9 cellular contexts compared by ENCODE assay signal in the genomic region with DNA sequence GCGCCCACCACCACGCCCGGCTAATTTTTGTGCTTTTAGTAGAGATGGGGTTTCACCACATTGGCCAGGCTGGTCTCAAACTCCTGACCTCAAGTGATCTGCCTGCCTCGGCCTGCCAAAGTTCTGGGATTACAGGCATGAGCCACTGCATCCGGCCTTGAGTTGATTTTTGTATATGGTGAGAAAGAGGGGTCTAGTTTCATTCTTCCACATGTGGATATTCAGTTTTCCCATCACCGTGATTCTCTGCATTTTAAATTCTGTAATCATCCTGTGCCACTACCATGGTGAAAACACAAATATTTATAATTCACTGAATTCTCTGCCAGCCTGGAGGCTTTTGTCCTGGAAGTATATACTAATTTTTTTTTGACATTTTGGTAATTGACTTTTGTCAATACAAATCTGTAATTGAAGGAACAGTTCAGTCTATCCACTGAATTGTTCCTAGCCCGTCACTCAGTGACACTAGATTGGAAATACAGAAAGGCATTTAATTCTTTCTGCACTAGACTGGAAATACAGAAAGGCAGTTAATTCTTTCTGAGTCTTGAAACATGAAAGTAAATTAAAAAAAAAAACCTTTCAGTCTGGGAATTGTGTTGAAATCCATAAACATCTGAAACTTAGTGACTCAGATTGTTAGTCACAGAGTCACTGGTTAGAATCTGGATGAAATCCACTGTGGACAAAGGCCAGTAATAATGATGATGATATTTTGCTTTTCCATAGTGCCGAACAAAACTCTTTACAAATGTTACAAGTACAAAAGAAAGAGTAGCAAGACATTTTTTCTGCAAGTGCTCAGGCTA. TPM values are rescaled to one million over a fixed set of nuclear protein-coding genes. Genes with fewer than 3 reads are reported as not detected.
A peak's percentile ranks its signal among the peaks of the same experiment; 100 is the strongest.
DNase-seq lines count a peak whose midpoint lies in the region; ATAC-seq and TF ChIP-seq lines count a peak whose summit lies in the region.
"Had no signal": no experiment of that assay in that cellular context is flagged by ENCODE, and none has a peak within 500 bp of the region (broad histone marks: within the 10 kb centered on the region; RNA-seq: fewer than 3 reads in every experiment).

No MANE protein-coding gene starts in this region.

- H3K4me1 Mint-ChIP-seq in neural crest cell (peaks cover 37% of the 10 kb centered on the region), Caco-2 (ENCODE audit: low read depth, unreplicated experiment) (peaks cover 12% of the 10 kb centered on the region)
- peaks cover 8 to 11% of the 10 kb centered on the region in 2 donors for H3K4me1 Mint-ChIP-seq in effector memory CD8-positive, alpha-beta T cell (ENCODE audit: low read depth in 2 of 2)

- CTCF ChIA-PET in Caco-2 (lab: Charles Lee), result no interaction called here

- H3K36me3 ChIP-seq in RWPE2 (ENCODE audit: low read depth), result no peaks in the 10 kb centered on the region
- no peaks in the 10 kb centered on the region for H3K36me3 ChIP-seq in Caco-2 (ENCODE audit: control insufficient read depth, insufficient read depth, low read length)

- H3K27me3 Mint-ChIP-seq in neural crest cell (ENCODE audit: low read depth) (no peaks in the 10 kb centered on the region), Caco-2 (ENCODE audit: insufficient read depth, unreplicated experiment) (no peaks in the 10 kb centered on the region)
- no peaks in the 10 kb centered on the region for H3K27me3 Mint-ChIP-seq in effector memory CD8-positive, alpha-beta T cell

- H3K9me3 ChIP-seq in RWPE2 (ENCODE audit: severe bottlenecking), result no peaks in the 10 kb centered on the region
- H3K9me3 ChIP-seq in Caco-2, result no peaks in the 10 kb centered on the region

- no peak for TF ChIP-seq CTCF in RWPE2 (IDR thresholded peaks at IDR 0.05; ENCODE audit: poor library complexity, severe bottlenecking)
- TF ChIP-seq CTCF in neural crest cell (conservative IDR thresholded peaks at IDR 0.05), result no peak
- no peak for TF ChIP-seq CTCF in Caco-2 (IDR thresholded peaks at IDR 0.05; ENCODE audit: insufficient read depth in 1 of 2, low read depth in 1 of 2, low read length in 1 of 2, severe bottlenecking in 1 of 2, unreplicated experiment in 1 of 2)

- ATAC-seq in RWPE2 (ENCODE audit: low read depth), result peak; percentile 54
- ATAC-seq in effector memory CD8-positive, alpha-beta T cell (replicated peaks), result no peak

- H3K36me3 Mint-ChIP-seq in neural crest cell (ENCODE audit: low read depth) (no peaks in the 10 kb centered on the region), Caco-2 (ENCODE audit: insufficient read depth, unreplicated experiment) (peaks cover 7% of the 10 kb centered on the region)
- H3K36me3 Mint-ChIP-seq in effector memory CD8-positive, alpha-beta T cell (ENCODE audit: insufficient read depth), result no peaks in the 10 kb centered on the region

- intact Hi-C loops in Caco-2 (cut with micrococcal nuclease; ENCODE audit: unreplicated experiment), result no loop called here

- DNase-seq in ACHN (peak; percentile 44), RWPE2 (ENCODE audit: low spot score) (no peak), fibroblast of gingiva (ENCODE audit: low read depth) (peak; percentile 94), neural crest cell (ENCODE audit: low read depth, low spot score) (no peak), midbrain (lab: John Stamatoyannopoulos, UW) (no peak), NCI-H2171 treated with DMSO at 0.1 percent for 48 hours (lab: John Stamatoyannopoulos, UW) (no peak), Caco-2 (no peak)
- no peak for DNase-seq in effector memory CD8-positive, alpha-beta T cell

- H3K4me3 ChIP-seq in RWPE2 (ENCODE audit: severe bottlenecking) (no peak overlapping the region), Caco-2 (ENCODE audit: low read depth, low read length) (no peak overlapping the region)

- peaks cover 19% of the 10 kb centered on the region for H3K4me1 ChIP-seq in RWPE2 (ENCODE audit: insufficient read depth, poor library complexity, severe bottlenecking)
- peaks cover 18% of the 10 kb centered on the region for H3K4me1 ChIP-seq in Caco-2

- H3K27ac Mint-ChIP-seq in neural crest cell (ENCODE audit: unreplicated experiment) (no peak overlapping the region), Caco-2 (ENCODE audit: unreplicated experiment) (no peak overlapping the region)
- no peak overlapping the region for H3K27ac Mint-ChIP-seq in effector memory CD8-positive, alpha-beta T cell

- in situ Hi-C loops in ACHN (cut with HindIII; ENCODE audit: low pct_ligation_motif_present, low pct_unique_long_range_greater_than_20kb, low sequenced_read_pairs), result no loop called here

- no peaks in the 10 kb centered on the region for H3K9me3 Mint-ChIP-seq in neural crest cell
- H3K9me3 Mint-ChIP-seq in effector memory CD8-positive, alpha-beta T cell, result no peaks in the 10 kb centered on the region
- H3K9me3 Mint-ChIP-seq in Caco-2 (ENCODE audit: unreplicated experiment), result no peaks in the 10 kb centered on the region

- H3K27me3 ChIP-seq in RWPE2 (ENCODE audit: insufficient read depth, poor library complexity, severe bottlenecking) (no peaks in the 10 kb centered on the region), Caco-2 (replicated peaks; ENCODE audit: control insufficient read depth, insufficient read depth, low read length) (no peaks in the 10 kb centered on the region)

- POLR2A ChIA-PET in Caco-2 (lab: Charles Lee), result no interaction called here

- BruUV-seq in Caco-2 (replicated peaks; lab: Mats Ljungman, UMichigan), result no TSS peak

- H3K4me3 Mint-ChIP-seq in neural crest cell, result peak overlapping the region; percentile 6
- no peak overlapping the region for H3K4me3 Mint-ChIP-seq in effector memory CD8-positive, alpha-beta T cell
- no peak overlapping the region for H3K4me3 Mint-ChIP-seq in Caco-2 (ENCODE audit: unreplicated experiment)

- H3K27ac ChIP-seq in RWPE2 (ENCODE audit: poor library complexity, severe bottlenecking), result peak overlapping the region; percentile 69
- H3K27ac ChIP-seq: C4-2B had no signal

RNA-seq across cellular contexts. Expression of gene PRTFDC1, which starts 5.4 kb away (rescaled TPM):
- total RNA-seq in neural crest cell (26.7 and 32.0 TPM in 2 replicates), Caco-2 (2022) (66.5 and 83.2 TPM in 2 replicates)

RNA-seq across cellular contexts. Expression of gene ENKUR, which starts 58.1 kb away (rescaled TPM):
- total RNA-seq in neural crest cell, result 1.7 and 2.0 TPM in 2 replicates
- total RNA-seq in Caco-2 (2022), result 0.72 and 0.77 TPM in 2 replicates

RNA-seq across cellular contexts. Expression of gene THNSL1, which starts 58.6 kb away (rescaled TPM):
- total RNA-seq in neural crest cell, result 6.3 and 6.5 TPM in 2 replicates
- total RNA-seq in Caco-2 (2022), result 6.3 and 6.8 TPM in 2 replicates

Comparison
In these comparisons a context has a peak if more than half of its experiments do, and no peak if none do; other contexts are left out.
1. DNase-seq: peak in ACHN (single experiment) and fibroblast of gingiva (single experiment); none in RWPE2 (single experiment), neural crest cell (single experiment), midbrain (single experiment), NCI-H2171 treated with DMSO at 0.1 percent for 48 hours (single experiment), effector memory CD8-positive, alpha-beta T cell (0 of 3) and Caco-2 (0 of 2).